In the genomic region with DNA sequence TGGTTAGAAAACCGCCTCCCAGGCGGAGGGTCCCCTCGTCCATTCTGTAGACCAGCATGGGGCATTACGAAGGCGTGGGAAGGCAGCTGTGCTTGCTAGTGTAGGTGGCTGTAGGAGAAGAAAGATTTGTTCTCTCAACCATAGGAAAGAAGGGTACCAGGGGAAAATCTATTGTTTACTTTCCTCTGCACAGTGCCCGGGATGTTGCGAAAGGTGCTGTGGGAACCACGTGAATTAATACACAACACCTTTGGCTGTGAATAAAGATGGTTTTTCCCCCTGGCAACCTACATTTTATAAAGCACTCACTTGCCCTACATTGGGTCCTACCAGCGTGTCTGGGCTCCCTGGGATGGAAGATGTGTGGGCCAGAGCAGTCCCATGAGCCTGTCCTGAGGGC, we compare ENCODE assay signal across 13 cellular contexts.
"Had no signal": no experiment of that assay in that cellular context is flagged by ENCODE, and none has a peak within 500 bp of the region (broad histone marks: within the 10 kb centered on the region; RNA-seq: fewer than 3 reads in every experiment).

No MANE protein-coding gene starts in this region.

- H3K27ac ChIP-seq: body of pancreas, epithelial cell of prostate, thoracic aorta had no signal

- H3K4me3 ChIP-seq: body of pancreas, thoracic aorta had no signal

- H3K27me3 ChIP-seq: body of pancreas had no signal

- ATAC-seq: activated CD8-positive, alpha-beta T cell treated with anti-CD3 and anti-CD28 coated beads for 36 hours; activated naive CD4-positive, alpha-beta T cell treated with anti-CD3 and anti-CD28 coated beads, Interleukin-2, amount 50 U/mL, for 72 hours; activated T-cell treated with anti-CD3 and anti-CD28 coated beads, Interleukin-2, amount 50 U/mL, for 4 hours; body of pancreas; effector memory CD8-positive, alpha-beta T cell; left colon had no signal

- H3K9me3 ChIP-seq: body of pancreas, thoracic aorta had no signal

- DNase-seq: activated CD4-positive, alpha-beta T cell treated with anti-CD3 and anti-CD28 coated beads for 4 hours; activated CD8-positive, alpha-beta T cell treated with anti-CD3 and anti-CD28 coated beads for 36 hours; activated effector memory CD4-positive, alpha-beta T cell treated with anti-CD3 and anti-CD28 coated beads, Interleukin-2, amount 50 U/mL, for 16 hours; activated T-cell treated with anti-CD3 and anti-CD28 coated beads, Interleukin-2, amount 50 U/mL, for 4 hours; body of pancreas; cerebellar nuclear complex; effector memory CD8-positive, alpha-beta T cell; left colon; stimulated activated CD4-positive, alpha-beta T cell treated with anti-CD3 and anti-CD28 coated beads, Interleukin-1b, Interleukin-23, amount 100 ng/mL, for 48 hours; T-helper 2 cell had no signal

- H3K4me1 ChIP-seq: body of pancreas had no signal
